Comparison of ENCODE assay signal across 8 cellular contexts in the genomic region with DNA sequence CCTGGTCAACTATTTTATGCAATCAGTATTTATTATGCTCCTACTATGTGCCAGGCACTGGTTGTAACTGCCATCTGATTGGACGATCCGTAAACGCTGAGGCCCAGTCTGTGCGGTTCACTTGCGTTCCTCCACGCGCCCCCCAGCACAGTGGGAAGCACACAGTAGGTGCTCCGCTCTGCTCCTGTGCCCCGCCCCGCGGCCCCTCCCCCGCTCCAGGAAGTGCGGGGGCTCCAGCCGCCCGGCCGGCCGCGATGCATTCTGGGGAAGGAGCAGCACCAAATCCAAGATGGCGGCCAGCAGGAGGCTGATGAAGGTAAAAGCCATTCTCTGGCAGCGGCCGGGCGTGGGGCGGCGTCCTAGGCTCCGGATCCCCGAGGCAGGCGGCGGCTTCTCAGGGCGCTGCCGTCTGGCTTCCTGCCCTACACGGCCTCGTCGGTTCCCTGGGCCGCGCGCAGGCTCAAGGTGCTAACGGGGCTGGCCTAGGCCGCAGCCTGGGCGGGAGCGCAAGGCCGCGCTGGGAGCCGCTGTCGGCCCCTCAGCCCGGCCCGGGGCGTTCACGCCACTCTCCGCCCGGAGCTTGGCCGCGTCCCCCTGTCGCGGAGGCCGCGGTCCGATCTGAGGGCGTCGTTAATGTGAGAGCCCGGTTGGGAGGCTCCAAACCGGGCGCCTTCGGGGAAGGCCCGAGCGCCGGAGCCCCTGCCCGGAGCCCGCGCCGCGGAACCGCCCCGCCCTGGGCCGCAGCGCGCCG. TPM values are rescaled to one million over a fixed set of nuclear protein-coding genes. Genes with fewer than 3 reads are reported as not detected.
DNase-seq lines count a peak whose midpoint lies in the region; ATAC-seq and TF ChIP-seq lines count a peak whose summit lies in the region.

TSS of gene UBE2L3 (plus strand) at position 259 of the 751 bp plus-strand sequence. CDS start at position 290, 31 bp downstream.

- no peak for TF ChIP-seq CTCF in chondrocyte (IDR thresholded peaks at IDR 0.05)
- no peak for TF ChIP-seq CTCF in kidney epithelial cell (IDR thresholded peaks at IDR 0.05; ENCODE audit: insufficient read depth, low read length, poor library complexity, severe bottlenecking)

- peak within 1 kb of the TSS; percentile 81 for H3K4me3 ChIP-seq in kidney epithelial cell (ENCODE audit: low read depth, low read length)

- peaks cover 33% of the 10 kb centered on the region for H3K4me1 Mint-ChIP-seq in chondrocyte (ENCODE audit: low read depth)

- H3K36me3 ChIP-seq in kidney epithelial cell (ENCODE audit: control insufficient read depth, insufficient read depth, low read length): no peaks in the 10 kb centered on the region

- ATAC-seq in HG02759 (IDR thresholded peaks at IDR 0.05; ENCODE audit: unreplicated experiment): peak; percentile 78

- H3K9me3 Mint-ChIP-seq in chondrocyte (ENCODE audit: low read depth): no peaks in the 10 kb centered on the region

- no peaks in the 10 kb centered on the region for H3K27me3 Mint-ChIP-seq in chondrocyte (ENCODE audit: low read depth)

- H3K4me3 Mint-ChIP-seq in chondrocyte (ENCODE audit: unreplicated experiment): peak within 1 kb of the TSS; percentile 92

- H3K27ac Mint-ChIP-seq in chondrocyte (ENCODE audit: unreplicated experiment): peak within 1 kb of the TSS; percentile 98

- peak; percentile 59 for DNase-seq in GDM1 (lab: John Stamatoyannopoulos, UW)
- DNase-seq in NCI-H345 treated with DMSO at 0.1 percent for 48 hours (lab: John Stamatoyannopoulos, UW; ENCODE audit: unreplicated experiment): peak; percentile 12
- peak; percentile 82 to 83 for DNase-seq in activated CD4-positive, alpha-beta T cell treated with anti-CD3 and anti-CD28 coated beads for 4 hours
- DNase-seq in chondrocyte (ENCODE audit: low spot score): peak; percentile 94
- DNase-seq in kidney epithelial cell (ENCODE audit: low read depth): no peak
- DNase-seq in stimulated activated CD4-positive, alpha-beta T cell treated with anti-CD3 and anti-CD28 coated beads, Interleukin-15, amount 100 ng/mL, for 1 hour (ENCODE audit: low read depth in 1 of 2, low spot score in 1 of 2): peak; percentile 69 to 75
- DNase-seq in NCI-H128 (lab: John Stamatoyannopoulos, UW; ENCODE audit: unreplicated experiment): no peak

- peaks cover 2% of the 10 kb centered on the region for H3K36me3 Mint-ChIP-seq in chondrocyte (ENCODE audit: low read depth)

- H3K27me3 ChIP-seq in kidney epithelial cell (ENCODE audit: control insufficient read depth, insufficient read depth, low read length): no peaks in the 10 kb centered on the region

RNA-seq across cellular contexts. Expression of gene UBE2L3, which starts in this region (rescaled TPM):
- total RNA-seq in chondrocyte: 53.2 to 57.5 TPM (median 53.7 TPM) in 3 replicates
- total RNA-seq in kidney epithelial cell: 60.0 and 63.0 TPM in 2 replicates

Comparison
In these comparisons a context has a peak if more than half of its experiments do, and no peak if none do; other contexts are left out.
1. DNase-seq: peak in GDM1 (single experiment), NCI-H345 treated with DMSO at 0.1 percent for 48 hours (single experiment), activated CD4-positive, alpha-beta T cell treated with anti-CD3 and anti-CD28 coated beads for 4 hours (2 of 2), chondrocyte (single experiment) and stimulated activated CD4-positive, alpha-beta T cell treated with anti-CD3 and anti-CD28 coated beads, Interleukin-15, amount 100 ng/mL, for 1 hour (2 of 2); none in kidney epithelial cell (single experiment) and NCI-H128 (single experiment).